24 cellular contexts compared by ENCODE assay signal in genomic region chr1:48099011-48099550, GRCh38.
A peak's percentile ranks its signal among the peaks of the same experiment; 100 is the strongest.
DNase-seq lines count a peak whose midpoint lies in the region; ATAC-seq, FAIRE-seq and TF ChIP-seq lines count a peak whose summit lies in the region.
"Had no signal": no experiment of that assay in that cellular context is flagged by ENCODE, and none has a peak within 500 bp of the region (broad histone marks: within the 10 kb centered on the region; RNA-seq: fewer than 3 reads in every experiment).

No MANE protein-coding gene starts in this region.

- H3K4me1 ChIP-seq in kidney (ENCODE audit: control insufficient read depth in 1 of 2, insufficient read depth in 1 of 2, low read depth in 1 of 2, low read length in 2 of 2), result peaks cover 2 to 8% of the 10 kb centered on the region in 2 donors
- H3K4me1 ChIP-seq: HAP-1, SJSA1 had no signal

- peak; percentile 20 for DNase-seq in NCI-H1105 treated with DMSO at 0.1 percent for 48 hours (lab: John Stamatoyannopoulos, UW)
- DNase-seq in NCI-H1105 (lab: John Stamatoyannopoulos, UW), result no peak
- DNase-seq in NCI-H748 treated with DMSO at 0.1 percent for 48 hours (lab: John Stamatoyannopoulos, UW), result peak; percentile 45
- DNase-seq in kidney, result peak; percentile 85
- no peak for DNase-seq in left cardiac atrium
- no peak for DNase-seq in DMS53 treated with DMSO at 0.1 percent for 48 hours (lab: John Stamatoyannopoulos, UW; ENCODE audit: unreplicated experiment)
- DNase-seq: CD8-positive, alpha-beta T cell; DND-41; GOT3; MM.1S; NCI-H1436 treated with DMSO at 0.1 percent for 48 hours; NCI-H1930; NCI-H2227 treated with DMSO at 0.1 percent for 48 hours; NCI-H526 treated with DMSO at 0.1 percent for 48 hours; Right ventricle myocardium superior; RPMI8226 had no signal

- no peak overlapping the region for H3K9ac ChIP-seq in kidney (ENCODE audit: low read length in 2 of 2)
- H3K9ac ChIP-seq: KMS-11 had no signal

- no peak for ATAC-seq in HG02981 (IDR thresholded peaks at IDR 0.05; ENCODE audit: unreplicated experiment)
- ATAC-seq in left cardiac atrium, result no peak
- ATAC-seq: CD8-positive, alpha-beta T cell had no signal

- no peak for TF ChIP-seq CTCF in kidney (IDR thresholded peaks at IDR 0.05; ENCODE audit: borderline replicate concordance, extremely low read depth, insufficient read depth)

- FAIRE-seq in kidney (lab: Jason Lieb, UNC), result no peak
- FAIRE-seq: GM12892 had no signal

- no peak overlapping the region for H3K27ac ChIP-seq in kidney (ENCODE audit: low read depth in 2 of 2, low read length in 2 of 2)
- H3K27ac ChIP-seq: 22Rv1, C4-2B, HL-60, KMS-11, SJSA1 had no signal

- H3K9me3 ChIP-seq in kidney (ENCODE audit: control insufficient read depth in 1 of 2, low read length in 2 of 2), result no peaks in the 10 kb centered on the region
- H3K9me3 ChIP-seq: HAP-1, SJSA1 had no signal

- no peaks in the 10 kb centered on the region for H3K36me3 ChIP-seq in kidney (ENCODE audit: control insufficient read depth in 1 of 2, insufficient read depth in 2 of 2, low read length in 2 of 2)
- H3K36me3 ChIP-seq: HAP-1, SJSA1 had no signal

- intact Hi-C loops in kidney (cut with DNase I) (no loop called here), left cardiac atrium (cut with DNase I) (no loop called here)

- H3K4me3 ChIP-seq in kidney (ENCODE audit: low read length in 2 of 2), result no peak overlapping the region
- H3K4me3 ChIP-seq: HAP-1, SJSA1 had no signal

Comparison
In these comparisons a context has a peak if more than half of its experiments do, and no peak if none do; other contexts are left out.
1. DNase-seq: peak in NCI-H1105 treated with DMSO at 0.1 percent for 48 hours (single experiment), NCI-H748 treated with DMSO at 0.1 percent for 48 hours (single experiment) and kidney (single experiment); none in NCI-H1105 (single experiment), left cardiac atrium (single experiment) and DMS53 treated with DMSO at 0.1 percent for 48 hours (single experiment).